ENCODE assay signal across 18 cellular contexts in genomic region chr7:134451656-134452055, GRCh38. TPM values are rescaled to one million over a fixed set of nuclear protein-coding genes. Genes with fewer than 3 reads are reported as not detected.
DNase-seq lines count a peak whose midpoint lies in the region; ATAC-seq, FAIRE-seq and TF ChIP-seq lines count a peak whose summit lies in the region.
"Had no signal": no experiment of that assay in that cellular context is flagged by ENCODE, and none has a peak within 500 bp of the region (broad histone marks: within the 10 kb centered on the region; RNA-seq: fewer than 3 reads in every experiment).

No MANE protein-coding gene starts in this region.

- no peaks in the 10 kb centered on the region for H3K27me3 ChIP-seq in right atrium auricular region
- H3K27me3 ChIP-seq in K562 (ENCODE audit: control insufficient read depth in 2 of 2, insufficient read depth in 2 of 2, low read length in 2 of 2): peaks cover 16 to 52% of the 10 kb centered on the region in 2 experiments; a peak in 4 of 5 replicates
- no peaks in the 10 kb centered on the region for H3K27me3 ChIP-seq in upper lobe of right lung
- no peaks in the 10 kb centered on the region for H3K27me3 ChIP-seq in prostate gland (replicated peaks; ENCODE audit: insufficient read depth)
- H3K27me3 ChIP-seq: SJSA1 had no signal

- no peaks in the 10 kb centered on the region for H3K27me3 Mint-ChIP-seq in nephron (ENCODE audit: low read depth)
- H3K27me3 Mint-ChIP-seq: CD4-positive, CD25-positive, alpha-beta regulatory T cell had no signal

- BruUV-seq in K562 (replicated peaks; lab: Mats Ljungman, UMichigan): no TSS peak

- no peak for ATAC-seq in Right ventricle myocardium inferior
- ATAC-seq in K562: no peak
- peak; percentile 60 for ATAC-seq in upper lobe of right lung
- ATAC-seq in HG03175 (IDR thresholded peaks at IDR 0.05; ENCODE audit: unreplicated experiment): no peak

- TF ChIP-seq CTCF in right atrium auricular region (IDR thresholded peaks at IDR 0.05) (no peak), K562 (IDR thresholded peaks at IDR 0.05 in 2 of 3, conservative IDR thresholded peaks at IDR 0.05 in 1 of 3; ENCODE audit: insufficient read depth in 2 of 3, low read depth in 1 of 3, low read length in 3 of 3) (no peak), nephron (IDR thresholded peaks at IDR 0.05; ENCODE audit: unreplicated experiment in 3 of 3) (no peak), upper lobe of right lung (IDR thresholded peaks at IDR 0.05) (no peak), prostate gland (IDR thresholded peaks at IDR 0.05) (no peak)

- intact Hi-C loops in Right ventricle myocardium inferior (cut with DNase I): no loop called here
- intact Hi-C loops in K562 (cut with micrococcal nuclease): no loop called here
- intact Hi-C loops in upper lobe of right lung (cut with DNase I): no loop called here
- intact Hi-C loops in prostate gland (cut with DNase I): no loop called here

- H3K27ac Mint-ChIP-seq in nephron: peak overlapping the region in 2 of 3 experiments; percentile 95 to 98

- no peak for TF ChIP-seq EP300 in K562 (IDR thresholded peaks at IDR 0.05; ENCODE audit: low read length)

- POLR2A ChIA-PET in K562 (lab: Yijun Ruan, JAX): no interaction called here

- peak overlapping the region in 1 of 2 donors; percentile 42 for H3K27ac ChIP-seq in right atrium auricular region
- no peak overlapping the region for H3K27ac ChIP-seq in K562 (ENCODE audit: extremely low read depth, low read depth, low read length)
- H3K27ac ChIP-seq in upper lobe of right lung: no peak overlapping the region
- H3K27ac ChIP-seq in prostate gland: no peak overlapping the region
- H3K27ac ChIP-seq: HL-60, SJSA1 had no signal

- H3K36me3 ChIP-seq in right atrium auricular region (peaks cover 53% of the 10 kb centered on the region), K562 (ENCODE audit: control insufficient read depth, insufficient read depth, low read length) (no peaks in the 10 kb centered on the region), upper lobe of right lung (peaks cover 49% of the 10 kb centered on the region), prostate gland (peaks cover 6 to 12% of the 10 kb centered on the region in 2 donors)

- in situ Hi-C loops in K562 (cut with MboI): no loop called here

- H3K4me3 Mint-ChIP-seq in nephron: no peak overlapping the region
- H3K4me3 Mint-ChIP-seq: CD4-positive, CD25-positive, alpha-beta regulatory T cell had no signal

- no peak for TF ChIP-seq RAD21 in K562 (CRISPR knock-in tag; conservative IDR thresholded peaks at IDR 0.05 in 1 of 2, IDR thresholded peaks at IDR 0.05 in 1 of 2)

- CTCF ChIA-PET in K562 (lab: Yijun Ruan, JAX; ENCODE audit: low intra/inter-chr PET ratio): no interaction called here

- TF ChIP-seq POLR2A in K562 (conservative IDR thresholded peaks at IDR 0.05) (no peak), prostate gland (IDR thresholded peaks at IDR 0.05) (no peak)

- no peak overlapping the region for H2AFZ ChIP-seq in K562 (ENCODE audit: low read depth, low read length)

- H3K79me2 ChIP-seq in K562 (ENCODE audit: control insufficient read depth, insufficient read depth, low read length): no peaks in the 10 kb centered on the region

- DNase-seq in right atrium auricular region (ENCODE audit: low spot score) (peak; percentile 54), Right ventricle myocardium inferior (ENCODE audit: missing footprints) (no peak), K562 (ENCODE audit: extremely low read depth in 1 of 4, low spot score in 3 of 4) (no peak), upper lobe of right lung (no peak), activated gamma-delta T cell treated with Interleukin-2 at 50 U/mL for 16 hours (no peak), prostate gland (ENCODE audit: low spot score) (no peak)
- DNase-seq: Caco-2; CD4-positive, CD25-positive, alpha-beta regulatory T cell; HCEC 1CT; MV-4-11; NCI-H1417; NCI-H187 treated with DMSO at 0.1 percent for 48 hours; NCI-H69 had no signal

- no peaks in the 10 kb centered on the region for H3K9me1 ChIP-seq in K562 (ENCODE audit: control insufficient read depth, insufficient read depth, low read length)

- WGBS in K562 (ENCODE audit: insufficient coverage, low coverage, missing lambda C conversion rate): 28% methylated on average over 11 of the region's 11 CpGs
- WGBS in prostate gland: 90% methylated on average over 11 of the region's 11 CpGs

- no peak overlapping the region for H3K4me2 ChIP-seq in K562 (ENCODE audit: insufficient read depth, low read length)

- no peak overlapping the region for H3K4me3 ChIP-seq in right atrium auricular region
- no peak overlapping the region for H3K4me3 ChIP-seq in K562
- no peak overlapping the region for H3K4me3 ChIP-seq in upper lobe of right lung
- H3K4me3 ChIP-seq in prostate gland: no peak overlapping the region
- H3K4me3 ChIP-seq: SJSA1 had no signal

- no peaks in the 10 kb centered on the region for H3K9me3 ChIP-seq in right atrium auricular region
- H3K9me3 ChIP-seq in K562 (replicated peaks; ENCODE audit: control insufficient read depth, insufficient read depth, low read depth, low read length): no peaks in the 10 kb centered on the region
- H3K9me3 ChIP-seq in upper lobe of right lung: no peaks in the 10 kb centered on the region
- no peaks in the 10 kb centered on the region for H3K9me3 ChIP-seq in prostate gland
- H3K9me3 ChIP-seq: Caco-2, SJSA1 had no signal

- no peak for FAIRE-seq in K562 (lab: Jason Lieb, UNC)
- FAIRE-seq: HTR-8/SVneo had no signal

- no peaks in the 10 kb centered on the region for H3K9me3 Mint-ChIP-seq in nephron
- H3K9me3 Mint-ChIP-seq: CD4-positive, CD25-positive, alpha-beta regulatory T cell had no signal

- peaks cover 56% of the 10 kb centered on the region for H3K4me1 Mint-ChIP-seq in nephron

- peaks cover 0 to 76% of the 10 kb centered on the region in 2 donors for H3K4me1 ChIP-seq in right atrium auricular region
- H3K4me1 ChIP-seq in K562 (replicated peaks in 1 of 2; ENCODE audit: control insufficient read depth in 2 of 2, insufficient read depth in 2 of 2, low read length in 2 of 2): peaks cover 18 to 22% of the 10 kb centered on the region in 2 experiments
- peaks cover 25% of the 10 kb centered on the region for H3K4me1 ChIP-seq in upper lobe of right lung
- H3K4me1 ChIP-seq in prostate gland (replicated peaks): no peaks in the 10 kb centered on the region
- H3K4me1 ChIP-seq: Caco-2 had no signal

- H3K36me3 Mint-ChIP-seq in nephron (ENCODE audit: low read depth): peaks cover 56% of the 10 kb centered on the region

- no peak overlapping the region for H3K9ac ChIP-seq in K562 (ENCODE audit: insufficient read depth in 1 of 2, low read depth in 2 of 2, low read length in 2 of 2)

- H4K20me1 ChIP-seq in K562 (replicated peaks; ENCODE audit: control insufficient read depth, insufficient read depth, low read length): no peaks in the 10 kb centered on the region

TF ChIP-seq in K562, 482 proteins besides CTCF, POLR2A, EP300 and RAD21 (continues in another document):
- peak; percentile 41 for TF ChIP-seq ZFP36 (IDR thresholded peaks at IDR 0.05; ENCODE audit: low read depth, low read length, partially characterized antibody)
- TF ChIP-seq, protein P1, sequence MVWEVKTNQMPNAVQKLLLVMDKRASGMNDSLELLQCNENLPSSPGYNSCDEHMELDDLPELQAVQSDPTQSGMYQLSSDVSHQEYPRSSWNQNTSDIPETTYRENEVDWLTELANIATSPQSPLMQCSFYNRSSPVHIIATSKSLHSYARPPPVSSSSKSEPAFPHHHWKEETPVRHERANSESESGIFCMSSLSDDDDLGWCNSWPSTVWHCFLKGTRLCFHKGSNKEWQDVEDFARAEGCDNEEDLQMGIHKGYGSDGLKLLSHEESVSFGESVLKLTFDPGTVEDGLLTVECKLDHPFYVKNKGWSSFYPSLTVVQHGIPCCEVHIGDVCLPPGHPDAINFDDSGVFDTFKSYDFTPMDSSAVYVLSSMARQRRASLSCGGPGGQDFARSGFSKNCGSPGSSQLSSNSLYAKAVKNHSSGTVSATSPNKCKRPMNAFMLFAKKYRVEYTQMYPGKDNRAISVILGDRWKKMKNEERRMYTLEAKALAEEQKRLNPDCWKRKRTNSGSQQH (CRISPR knock-in tag; IDR thresholded peaks at IDR 0.05): no peak
- TF ChIP-seq SPI1 (IDR thresholded peaks at IDR 0.05; ENCODE audit: borderline replicate concordance, low read depth, low read length): peak; percentile 11; the same call in 1 of the 2 replicates
- no peak for TF ChIP-seq ZNF717 (CRISPR knock-in tag; IDR thresholded peaks at IDR 0.05)

RNA-seq across cellular contexts. Expression of gene AKR1B1, which starts 7.2 kb away (rescaled TPM):
- total RNA-seq in right atrium auricular region (100 to 1,000 TPM in 1 of 2 donors, 10 to 100 TPM in 1; 69.1 to 261 TPM), Right ventricle myocardium inferior (232 TPM), K562 (2014; rRNA removed) (2.0 and 2.2 TPM in 2 replicates), K562 (2014; rRNA removed; fragmentation: Illumina TruSeq; extraction: Trizol) (3.7 and 4.5 TPM in 2 replicates), K562 (2015; rRNA removed; fragmentation: Illumina TruSeq; extraction: Trizol) (3.1 and 3.5 TPM in 2 replicates), K562 (2021) (6.3 TPM in 2 replicates), upper lobe of right lung (91.8 TPM), prostate gland (10 to 100 TPM; 30.5 to 75.0 TPM)
- total RNA-seq in K562 (2011; cell fraction: chromatin; rRNA removed; ENCODE audit: low replicate concordance): 4.1 and 5.7 TPM in 2 replicates
- 3.2 and 4.9 TPM in 2 replicates for total RNA-seq in K562 (2011; cell fraction: nucleolus; rRNA removed)
- total RNA-seq in K562 (2011; cell fraction: nucleoplasm; rRNA removed): 3.5 and 3.8 TPM in 2 replicates
- polyA plus RNA-seq in K562 (2011; rRNA removed) (1.3 and 10.6 TPM in 2 replicates), K562 (2014; fragmentation: Illumina TruSeq; extraction: Trizol) (5.6 and 7.1 TPM in 2 replicates), K562 (2014; fragmentation: Nextera tagmentation; extraction: Ambion mirVana) (1 to 10 TPM; 6.2 to 7.2 TPM), K562 (2014; rRNA removed) (5.3 and 7.0 TPM in 2 replicates)
- polyA plus RNA-seq in K562 (2011; cell fraction: cytosol; rRNA removed): 1.4 and 8.7 TPM in 2 replicates
- 1.5 and 9.6 TPM in 2 replicates for polyA plus RNA-seq in K562 (2011; cell fraction: nucleus; rRNA removed)
- 6.4 and 8.4 TPM in 2 replicates for polyA plus RNA-seq in K562 (2012)
- 0.48 and 2.9 TPM in 2 replicates for polyA minus RNA-seq in K562 (2011; rRNA and poly(A)+ RNA removed)
- polyA minus RNA-seq in K562 (2011; cell fraction: cytosol; rRNA and poly(A)+ RNA removed): 3.5 and 6.0 TPM in 2 replicates
- 0.89 and 2.3 TPM in 2 replicates for polyA minus RNA-seq in K562 (2011; cell fraction: nucleus; rRNA and poly(A)+ RNA removed)

Comparison
In these comparisons a context has a peak if more than half of its experiments do, and no peak if none do; other contexts are left out.
1. RNA of gene AKR1B1, which starts 7.2 kb away (total RNA-seq): 69.1 to 261 TPM in right atrium auricular region, 232 TPM in Right ventricle myocardium inferior (single experiment), 91.8 TPM in upper lobe of right lung (single experiment) and 30.5 to 75.0 TPM in prostate gland; 2.0 to 6.3 TPM in K562; every median in the first group is over 4 times any median in the second.